In the genomic region with DNA sequence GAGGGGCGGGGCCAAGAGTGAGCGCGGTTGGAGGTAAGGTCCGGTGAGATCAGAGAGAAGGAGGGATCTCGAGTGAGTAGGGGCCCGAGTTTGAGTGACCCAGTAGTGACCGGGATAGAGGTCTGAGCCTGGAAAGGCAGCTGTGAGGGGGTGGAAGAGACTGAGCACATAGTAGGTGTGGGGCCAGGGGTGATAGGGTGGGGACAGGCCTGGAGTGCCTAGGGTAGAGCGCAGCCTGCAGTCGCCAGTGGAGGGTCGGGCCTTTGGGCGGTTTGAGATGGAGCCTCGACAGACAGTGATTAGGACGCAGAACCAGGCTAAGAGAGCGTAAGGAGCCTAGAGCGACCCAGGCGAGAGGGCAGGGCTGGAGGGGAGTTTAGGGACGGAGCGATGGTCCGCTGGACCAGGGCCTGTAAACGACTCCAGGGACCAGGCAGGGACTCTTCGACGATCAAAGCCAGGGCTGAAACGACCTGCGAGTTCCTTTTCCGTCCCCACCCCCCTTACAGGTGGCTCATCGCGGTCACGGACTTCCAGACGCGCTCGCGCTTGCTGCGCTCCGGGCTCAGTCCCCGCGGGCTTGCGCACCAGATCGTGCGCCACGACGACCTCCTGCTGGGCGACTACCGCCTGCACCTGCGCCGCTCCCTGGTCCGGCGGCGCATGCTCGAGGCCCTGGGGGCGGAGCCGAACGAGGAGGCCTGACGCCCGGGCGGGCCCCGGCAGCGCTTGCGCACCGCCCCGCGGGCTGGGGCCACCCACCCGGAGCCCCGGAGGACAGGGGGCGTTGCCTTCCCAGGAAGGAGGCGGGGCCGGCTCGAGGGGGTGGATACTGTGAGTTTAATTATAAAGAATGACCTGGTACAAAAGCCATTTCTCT, we compare ENCODE assay signal across 8 cellular contexts. TPM values are rescaled to one million over a fixed set of nuclear protein-coding genes. Genes with fewer than 3 reads are reported as not detected.
DNase-seq lines count a peak whose midpoint lies in the region; ATAC-seq and TF ChIP-seq lines count a peak whose summit lies in the region.

No MANE protein-coding gene starts in this region.

- no peak overlapping the region for H3K9ac ChIP-seq in neural progenitor cell

- H3K4me2 ChIP-seq in neural progenitor cell: peak overlapping the region; percentile 71

- TF ChIP-seq CTCF in fibroblast of pulmonary artery (IDR thresholded peaks at IDR 0.05; ENCODE audit: low read length, missing control alignments): no peak
- TF ChIP-seq CTCF in neural progenitor cell (IDR thresholded peaks at IDR 0.05): no peak

- peak overlapping the region; percentile 95 for H3K4me3 Mint-ChIP-seq in neural progenitor cell

- H3K9me3 Mint-ChIP-seq in neural progenitor cell: peaks cover 4% of the 10 kb centered on the region

- peaks cover 11% of the 10 kb centered on the region for H3K27me3 Mint-ChIP-seq in neural progenitor cell (ENCODE audit: insufficient read depth, low read depth)

- peak overlapping the region; percentile 90 for H3K27ac Mint-ChIP-seq in neural progenitor cell

- H3K4me3 ChIP-seq in fibroblast of pulmonary artery (replicated peaks; ENCODE audit: low read depth, low read length) (peak overlapping the region; percentile 61), neural progenitor cell (peak overlapping the region; percentile 53)

- H3K27ac ChIP-seq in neural progenitor cell: no peak overlapping the region

- H4K20me1 ChIP-seq in neural progenitor cell (ENCODE audit: low read depth): no peaks in the 10 kb centered on the region

- peaks cover 2% of the 10 kb centered on the region for H3K36me3 Mint-ChIP-seq in neural progenitor cell

- peaks cover 3% of the 10 kb centered on the region for H3K27me3 ChIP-seq in neural progenitor cell

- no peaks in the 10 kb centered on the region for H3K79me2 ChIP-seq in neural progenitor cell (ENCODE audit: low read depth)

- no peak for ATAC-seq in HG02852 (IDR thresholded peaks at IDR 0.05; ENCODE audit: unreplicated experiment)

- no peaks in the 10 kb centered on the region for H3K36me3 ChIP-seq in neural progenitor cell

- H2AFZ ChIP-seq in neural progenitor cell (replicated peaks): no peak overlapping the region

- H3K4me1 ChIP-seq in neural progenitor cell: no peaks in the 10 kb centered on the region

- H3K4me1 Mint-ChIP-seq in neural progenitor cell: peaks cover 42% of the 10 kb centered on the region

- H3K9me3 ChIP-seq in neural progenitor cell (ENCODE audit: low read depth): no peaks in the 10 kb centered on the region

- DNase-seq in GDM1 (lab: John Stamatoyannopoulos, UW) (peak; percentile 91), NCI-H524 treated with DMSO at 0.1 percent for 48 hours (lab: John Stamatoyannopoulos, UW) (peak; percentile 63), activated T-cell treated with anti-CD3 and anti-CD28 coated beads for 4 hours (peak; percentile 49), fibroblast of pulmonary artery (ENCODE audit: low read depth) (peak; percentile 84), neural progenitor cell (ENCODE audit: low spot score) (peak; percentile 94), superior temporal gyrus (ENCODE audit: extremely low spot score) (peak; percentile 82), NK-92 (lab: John Stamatoyannopoulos, UW; ENCODE audit: unreplicated experiment) (no peak)

- peaks cover 7% of the 10 kb centered on the region for H3F3A ChIP-seq in neural progenitor cell (ENCODE audit: low read depth)

RNA-seq across cellular contexts. Expression of a gene that starts 9.4 kb away (rescaled TPM):
- 1.3 and 6.0 TPM in 2 replicates for total RNA-seq in neural progenitor cell (ENCODE audit: low replicate concordance)

RNA-seq across cellular contexts. Expression of a gene that starts 19.0 kb away (rescaled TPM):
- total RNA-seq in neural progenitor cell (ENCODE audit: low replicate concordance): 0.41 and 1.1 TPM in 2 replicates
